1 cellular context compared by ENCODE assay signal in genomic region chr12:18853570-18854366, GRCh38.
TF ChIP-seq lines count a peak whose summit lies in the region.

No MANE protein-coding gene starts in this region.

TF ChIP-seq in K562, 482 proteins besides CTCF, POLR2A, EP300 and RAD21:
- no peak for TF ChIP-seq HINFP (tag; conservative IDR thresholded peaks at IDR 0.05; ENCODE audit: low read depth)
- no peak for TF ChIP-seq TAL1 (IDR thresholded peaks at IDR 0.05)
- no peak for TF ChIP-seq MTF1 (CRISPR knock-in tag; IDR thresholded peaks at IDR 0.05; ENCODE audit: borderline replicate concordance)
- TF ChIP-seq HNRNPK (IDR thresholded peaks at IDR 0.05; ENCODE audit: low read depth, low read length, poor library complexity, severe bottlenecking): no peak
- no peak for TF ChIP-seq SETDB1 (IDR thresholded peaks at IDR 0.05; ENCODE audit: low read length)
- no peak for TF ChIP-seq CCNT2 (IDR thresholded peaks at IDR 0.05; ENCODE audit: borderline replicate concordance, extremely low read depth, insufficient read length, low read depth, low read length)
